ENCODE assay signal across 15 cellular contexts in genomic region chr10:128898133-128898915, GRCh38.
"Had no signal": no experiment of that assay in that cellular context is flagged by ENCODE, and none has a peak within 500 bp of the region (broad histone marks: within the 10 kb centered on the region; RNA-seq: fewer than 3 reads in every experiment).

No MANE protein-coding gene starts in this region.

- H3K9me3 ChIP-seq: body of pancreas, neutrophil had no signal

- DNase-seq: activated CD4-positive, alpha-beta T cell treated with anti-CD3 and anti-CD28 coated beads, Interleukin-2, amount 50 U/mL, for 1 hour; activated CD4-positive, CD25-positive, alpha-beta regulatory T cell; amniotic stem cell; body of pancreas; effector memory CD4-positive, alpha-beta T cell; hippocampal formation; naive B cell; posterior cingulate gyrus had no signal

- H3K36me3 ChIP-seq: neutrophil, tibial nerve had no signal

- H3K27me3 ChIP-seq: body of pancreas, tibial nerve had no signal

- H3K27ac ChIP-seq: body of pancreas, epithelial cell of prostate, neutrophil had no signal

- H3K4me1 ChIP-seq: body of pancreas had no signal

- ATAC-seq: activated naive CD4-positive, alpha-beta T cell treated with anti-CD3 and anti-CD28 coated beads, Interleukin-2, amount 50 U/mL, for 72 hours; body of pancreas; right cardiac atrium; SK-N-SH treated with all-trans-retinoic acid at 6 μM for 48 hours; stimulated activated effector memory CD8-positive, alpha-beta T cell treated with anti-CD3 and anti-CD28 coated beads, Interleukin-12 subunit alpha, Interleukin-12 subunit beta, amount 100 ng/mL, for 72 hours had no signal

- H3K4me3 ChIP-seq: body of pancreas, tibial nerve had no signal
